13 cellular contexts compared by ENCODE assay signal in genomic region chr7:8638076-8638475, GRCh38.
DNase-seq lines count a peak whose midpoint lies in the region; ATAC-seq and TF ChIP-seq lines count a peak whose summit lies in the region.
"Had no signal": no experiment of that assay in that cellular context is flagged by ENCODE, and none has a peak within 500 bp of the region (broad histone marks: within the 10 kb centered on the region; RNA-seq: fewer than 3 reads in every experiment).

No MANE protein-coding gene starts in this region.

- TF ChIP-seq EP300 in stomach (IDR thresholded peaks at IDR 0.05) = no peak

- H3K4me1 ChIP-seq in right atrium auricular region = no peaks in the 10 kb centered on the region
- peaks cover 0 to 12% (median 3%) of the 10 kb centered on the region in 4 donors for H3K4me1 ChIP-seq in stomach

- no peak for ATAC-seq in left cardiac atrium
- ATAC-seq in HG03342 (IDR thresholded peaks at IDR 0.05; ENCODE audit: unreplicated experiment) = no peak
- ATAC-seq: activated T-cell treated with anti-CD3 and anti-CD28 coated beads, Interleukin-2, amount 50 U/mL, for 4 hours; HepG2 had no signal

- H3K27me3 ChIP-seq in right atrium auricular region = no peaks in the 10 kb centered on the region
- H3K27me3 ChIP-seq in stomach = no peaks in the 10 kb centered on the region
- H3K27me3 ChIP-seq: neural progenitor cell had no signal

- H3K36me3 ChIP-seq in right atrium auricular region = no peaks in the 10 kb centered on the region
- H3K36me3 ChIP-seq in stomach = no peaks in the 10 kb centered on the region
- H3K36me3 ChIP-seq: neural progenitor cell had no signal

- no peak overlapping the region for H3K4me3 ChIP-seq in right atrium auricular region
- H3K4me3 ChIP-seq in astrocyte of the spinal cord (ENCODE audit: low read depth, low read length) = no peak overlapping the region
- H3K4me3 ChIP-seq in stomach = no peak overlapping the region
- H3K4me3 ChIP-seq: neural progenitor cell had no signal

- TF ChIP-seq POLR2A in stomach (IDR thresholded peaks at IDR 0.05) = no peak

- H3K9me3 ChIP-seq in right atrium auricular region (no peaks in the 10 kb centered on the region), stomach (no peaks in the 10 kb centered on the region)

- DNase-seq in left cardiac atrium (peak; percentile 20), right atrium auricular region (ENCODE audit: low spot score) (no peak), NCI-H2171 treated with DMSO at 0.1 percent for 48 hours (lab: John Stamatoyannopoulos, UW) (peak; percentile 99), astrocyte of the spinal cord (ENCODE audit: low read depth, low spot score) (peak; percentile 1), stomach (no peak)
- no peak for DNase-seq in activated CD4-positive, CD25-positive, alpha-beta regulatory T cell (lab: John Stamatoyannopoulos, UW)
- no peak for DNase-seq in activated CD4-positive, alpha-beta T cell treated with anti-CD3 and anti-CD28 coated beads for 48 hours
- DNase-seq: activated T-cell treated with anti-CD3 and anti-CD28 coated beads, Interleukin-2, amount 50 U/mL, for 4 hours; GDM1; stimulated activated naive CD4-positive, alpha-beta T cell had no signal

- H3K27ac ChIP-seq in right atrium auricular region (no peak overlapping the region), stomach (no peak overlapping the region)
- H3K27ac ChIP-seq: neural progenitor cell had no signal

- TF ChIP-seq CTCF in right atrium auricular region (IDR thresholded peaks at IDR 0.05) (no peak), astrocyte of the spinal cord (IDR thresholded peaks at IDR 0.05; ENCODE audit: low read depth, low read length) (no peak), stomach (IDR thresholded peaks at IDR 0.05) (no peak)

- WGBS in stomach, 5 donors = 14 to 37% (median 23%) methylated on average over 7 of the region's 7 CpGs

- in situ Hi-C loops in astrocyte of the spinal cord (cut with HindIII; ENCODE audit: low sequenced_read_pairs) = no loop called here

- intact Hi-C loops in left cardiac atrium (cut with DNase I) = no loop called here
- intact Hi-C loops in stomach (cut with DNase I; ENCODE audit: low total_unique reads) = no loop called here

Comparison
In these comparisons a context has a peak if more than half of its experiments do, and no peak if none do; other contexts are left out.
1. DNase-seq: peak in left cardiac atrium (single experiment), NCI-H2171 treated with DMSO at 0.1 percent for 48 hours (single experiment) and astrocyte of the spinal cord (single experiment); none in right atrium auricular region (single experiment), stomach (single experiment), activated CD4-positive, CD25-positive, alpha-beta regulatory T cell (0 of 4) and activated CD4-positive, alpha-beta T cell treated with anti-CD3 and anti-CD28 coated beads for 48 hours (single experiment).